Comparison of ENCODE assay signal across 2 cellular contexts in genomic region chr5:76500633-76501393, GRCh38.
TF ChIP-seq lines count a peak whose summit lies in the region.

No MANE protein-coding gene starts in this region.

TF ChIP-seq in HEK293, 187 proteins besides CTCF, POLR2A, EP300 and RAD21 (continued from another document and continues in another):
- TF ChIP-seq ZBTB10 (tag by site-specific recombination; IDR thresholded peaks at IDR 0.05) (no peak), ZSCAN18 (tag by site-specific recombination; IDR thresholded peaks at IDR 0.05) (no peak), ZNF341 (tag by site-specific recombination; IDR thresholded peaks at IDR 0.05; ENCODE audit: low read depth) (no peak), TCF7L2 (IDR thresholded peaks at IDR 0.05; ENCODE audit: borderline replicate concordance, low read depth, low read length) (no peak; the same call in 1 of the 2 replicates), ZNF843 (tag by site-specific recombination; IDR thresholded peaks at IDR 0.05) (peak; percentile 57), INSM2 (tag by site-specific recombination; IDR thresholded peaks at IDR 0.05) (no peak), ZNF76 (tag by site-specific recombination; IDR thresholded peaks at IDR 0.05; ENCODE audit: borderline replicate concordance, low read depth) (no peak), ZNF423 (tag by site-specific recombination; IDR thresholded peaks at IDR 0.05) (no peak), KLF7 (tag by site-specific recombination; IDR thresholded peaks at IDR 0.05; ENCODE audit: borderline replicate concordance) (no peak), ZNF707 (tag by site-specific recombination; IDR thresholded peaks at IDR 0.05) (no peak), ZNF146 (tag by site-specific recombination; IDR thresholded peaks at IDR 0.05) (no peak), ZNF16 (tag by site-specific recombination; IDR thresholded peaks at IDR 0.05; ENCODE audit: low read depth) (no peak), HOXC10 (CRISPR knock-in tag; IDR thresholded peaks at IDR 0.05) (no peak), ZNF2 (tag by site-specific recombination; IDR thresholded peaks at IDR 0.05) (no peak), PRDM6 (tag by site-specific recombination; IDR thresholded peaks at IDR 0.05) (peak; percentile 98), EGR2 (tag by site-specific recombination; IDR thresholded peaks at IDR 0.05; ENCODE audit: low read depth) (no peak), ATF2 (tag by site-specific recombination; IDR thresholded peaks at IDR 0.05; ENCODE audit: low read depth) (peak; percentile 63; the same call in 1 of the 2 replicates), ZNF175 (tag by site-specific recombination; IDR thresholded peaks at IDR 0.05) (no peak), WT1 (tag by site-specific recombination; IDR thresholded peaks at IDR 0.05) (no peak), HOXA7 (CRISPR knock-in tag; IDR thresholded peaks at IDR 0.05; ENCODE audit: borderline replicate concordance) (no peak), ZFP37 (tag by site-specific recombination; IDR thresholded peaks at IDR 0.05) (no peak), ZNF433 (tag by site-specific recombination; IDR thresholded peaks at IDR 0.05; ENCODE audit: low read depth) (no peak)

TF ChIP-seq in WTC11, 78 proteins besides CTCF, POLR2A, EP300 and RAD21 (continued from another document):
- TF ChIP-seq AR (CRISPR knock-in tag; IDR thresholded peaks at IDR 0.05) (no peak), PRRX2 (CRISPR knock-in tag; IDR thresholded peaks at IDR 0.05) (no peak)
